ENCODE assay signal across 11 cellular contexts in genomic region chr1:59310527-59310926, GRCh38. TPM values are rescaled to one million over a fixed set of nuclear protein-coding genes. Genes with fewer than 3 reads are reported as not detected.
A peak's percentile ranks its signal among the peaks of the same experiment; 100 is the strongest.
DNase-seq lines count a peak whose midpoint lies in the region; ATAC-seq and TF ChIP-seq lines count a peak whose summit lies in the region.
"Had no signal": no experiment of that assay in that cellular context is flagged by ENCODE, and none has a peak within 500 bp of the region (broad histone marks: within the 10 kb centered on the region; RNA-seq: fewer than 3 reads in every experiment).

No MANE protein-coding gene starts in this region.

- H3K79me2 ChIP-seq in DND-41 (ENCODE audit: insufficient read depth, low read length) (0 out of 2 replicates have a peak, but pooled peaks cover 9% of the 10 kb centered on the region), GM23338 (replicated peaks; ENCODE audit: insufficient read depth) (peaks cover 7% of the 10 kb centered on the region; the same call in 1 of the 2 replicates)

- no peak overlapping the region for H3K4me3 Mint-ChIP-seq in GM23338
- H3K4me3 Mint-ChIP-seq: B cell; CD4-positive, alpha-beta T cell; H9 had no signal

- no peaks in the 10 kb centered on the region for H3F3A ChIP-seq in GM23338 (replicated peaks; ENCODE audit: low read depth)

- no peak for TF ChIP-seq EP300 in ovary (IDR thresholded peaks at IDR 0.05)

- H3K9me3 ChIP-seq in DND-41 (ENCODE audit: insufficient read depth, low read length, severe bottlenecking) (peaks cover 4% of the 10 kb centered on the region), right lobe of liver (no peaks in the 10 kb centered on the region), gastrocnemius medialis (no peaks in the 10 kb centered on the region), ovary (no peaks in the 10 kb centered on the region)

- H2AFZ ChIP-seq in DND-41 (ENCODE audit: low read depth, low read length) (no peak overlapping the region), GM23338 (no peak overlapping the region)

- peaks cover 63% of the 10 kb centered on the region for H3K4me1 ChIP-seq in DND-41 (ENCODE audit: insufficient read depth, low read length)
- H3K4me1 ChIP-seq in GM23338 (ENCODE audit: insufficient read depth) = peaks cover 12% of the 10 kb centered on the region
- H3K4me1 ChIP-seq in right lobe of liver = peaks cover 0 to 43% (median 10%) of the 10 kb centered on the region in 4 donors
- H3K4me1 ChIP-seq in gastrocnemius medialis = peaks cover 9 to 11% of the 10 kb centered on the region in 2 donors
- peaks cover 3% of the 10 kb centered on the region for H3K4me1 ChIP-seq in ovary (ENCODE audit: insufficient read depth)

- peaks cover 5% of the 10 kb centered on the region; the same call in 1 of the 2 replicates for H3K9me2 ChIP-seq in GM23338 (ENCODE audit: insufficient read depth)

- H3K9me3 Mint-ChIP-seq in GM23338 = no peaks in the 10 kb centered on the region; the same call in 2 of the 3 replicates

- in situ Hi-C loops in gastrocnemius medialis (cut with MboI; ENCODE audit: low sequenced_read_pairs in 4 of 4) = no loop called here

- intact Hi-C loops in right lobe of liver (cut with DNase I) (no loop called here), gastrocnemius medialis (cut with DNase I; ENCODE audit: low total_unique reads) (loop anchor here (5.0 kb wide), 1 partner anchor 447 kb away; no protein-coding TSS in a partner anchor), ovary (cut with DNase I) (no loop called here)

- TF ChIP-seq CTCF in DND-41 (IDR thresholded peaks at IDR 0.05; ENCODE audit: borderline replicate concordance, extremely low read depth, low read length, poor library complexity, severe bottlenecking) (no peak), GM23338 (conservative IDR thresholded peaks at IDR 0.05; ENCODE audit: low read depth in 2 of 2) (no peak), right lobe of liver (IDR thresholded peaks at IDR 0.05) (no peak), gastrocnemius medialis (IDR thresholded peaks at IDR 0.05 in 4 of 5, conservative IDR thresholded peaks at IDR 0.05 in 1 of 5) (no peak), ovary (IDR thresholded peaks at IDR 0.05) (no peak)

- WGBS in right lobe of liver (ENCODE audit: insufficient coverage, low coverage, low lambda C conversion rate, missing lambda C conversion rate) = 20% methylated on average over 4 of the region's 4 CpGs
- 82 to 87% (median 82%) methylated on average over 4 of the region's 4 CpGs for WGBS in ovary, 3 donors

- H3K9ac ChIP-seq in DND-41 (ENCODE audit: low read depth, low read length) = no peak overlapping the region

- peak overlapping the region; percentile 39 for H3K27ac ChIP-seq in DND-41 (ENCODE audit: low read length)
- 0 out of 2 replicates have a peak overlapping the region, but pooled peaks have one; percentile 6 for H3K27ac ChIP-seq in GM23338 (ENCODE audit: low read depth)
- peak overlapping the region; percentile 49 to 78 (median 74) for H3K27ac ChIP-seq in right lobe of liver
- peak overlapping the region; percentile 10 to 66 (median 48) for H3K27ac ChIP-seq in gastrocnemius medialis
- no peak overlapping the region for H3K27ac ChIP-seq in ovary

- peak overlapping the region; percentile 87; the same call in 1 of the 2 replicates for H3K27ac Mint-ChIP-seq in GM23338
- H3K27ac Mint-ChIP-seq: B cell; CD4-positive, alpha-beta T cell had no signal

- TF ChIP-seq POLR2A in right lobe of liver (IDR thresholded peaks at IDR 0.05) (no peak), gastrocnemius medialis (IDR thresholded peaks at IDR 0.05) (no peak), ovary (IDR thresholded peaks at IDR 0.05) (no peak)

- H3K4me2 ChIP-seq in DND-41 (ENCODE audit: insufficient read depth, low read length) (no peak overlapping the region), GM23338 (peak overlapping the region; percentile 7; the same call in 1 of the 2 replicates)

- H3K4me3 ChIP-seq in DND-41 (ENCODE audit: low read depth in 1 of 2, low read length in 2 of 2) (no peak overlapping the region), GM23338 (no peak overlapping the region), right lobe of liver (peak overlapping the region; percentile 12 to 49 (median 35)), gastrocnemius medialis (peak overlapping the region in 1 of 4 donors; percentile 10), ovary (no peak overlapping the region)

- no peaks in the 10 kb centered on the region for H3K36me3 ChIP-seq in DND-41 (ENCODE audit: insufficient read depth, low read length)
- H3K36me3 ChIP-seq in GM23338 (ENCODE audit: insufficient read depth) = no peaks in the 10 kb centered on the region
- H3K36me3 ChIP-seq in right lobe of liver = no peaks in the 10 kb centered on the region
- H3K36me3 ChIP-seq in gastrocnemius medialis = no peaks in the 10 kb centered on the region
- H3K36me3 ChIP-seq in ovary = no peaks in the 10 kb centered on the region

- H4K20me1 ChIP-seq in DND-41 (ENCODE audit: insufficient read depth, low read length) (no peaks in the 10 kb centered on the region), GM23338 (replicated peaks; ENCODE audit: insufficient read depth) (no peaks in the 10 kb centered on the region)

- no peak for DNase-seq in DND-41
- DNase-seq in GM23338 (ENCODE audit: low spot score) = no peak
- no peak for DNase-seq in right lobe of liver
- no peak for DNase-seq in gastrocnemius medialis
- no peak for DNase-seq in NCI-H774 (lab: John Stamatoyannopoulos, UW)
- DNase-seq in ovary = no peak
- DNase-seq: CD4-positive, alpha-beta T cell; GOT3; H9 had no signal

- ATAC-seq in DND-41 (ENCODE audit: insufficient read depth, low read depth) = no peak
- ATAC-seq in GM23338 = peak; percentile 43; the same call in 2 of the 3 replicates
- peak; percentile 20 to 56 (median 38) for ATAC-seq in right lobe of liver
- no peak for ATAC-seq in gastrocnemius medialis
- ATAC-seq in HG03095 (IDR thresholded peaks at IDR 0.05; ENCODE audit: unreplicated experiment) = no peak

- no peaks in the 10 kb centered on the region for H3K27me3 Mint-ChIP-seq in GM23338 (ENCODE audit: insufficient read depth, low read depth, poor library complexity)
- H3K27me3 Mint-ChIP-seq: B cell; CD4-positive, alpha-beta T cell had no signal

- peaks cover 3% of the 10 kb centered on the region; the same call in 1 of the 3 replicates for H3K36me3 Mint-ChIP-seq in GM23338 (ENCODE audit: low read depth)

- H3K4me1 Mint-ChIP-seq in GM23338 = peaks cover 13% of the 10 kb centered on the region

- H3K27me3 ChIP-seq in DND-41 (ENCODE audit: insufficient read depth, low read length, poor library complexity) (no peaks in the 10 kb centered on the region), GM23338 (ENCODE audit: insufficient read depth) (no peaks in the 10 kb centered on the region), right lobe of liver (no peaks in the 10 kb centered on the region), gastrocnemius medialis (no peaks in the 10 kb centered on the region), ovary (no peaks in the 10 kb centered on the region)

TF ChIP-seq in GM23338, 12 proteins besides CTCF, POLR2A, EP300 and RAD21 (continues in another document):
- TF ChIP-seq EZH2phosphoT487 (IDR thresholded peaks at IDR 0.05; ENCODE audit: unreplicated experiment) (no peak), STAT1 (IDR thresholded peaks at IDR 0.05; ENCODE audit: unreplicated experiment) (no peak), ZNF331 (CRISPR knock-in tag; IDR thresholded peaks at IDR 0.05; ENCODE audit: low read depth) (no peak), ZNF114 (CRISPR knock-in tag; IDR thresholded peaks at IDR 0.05) (no peak), ETS1 (IDR thresholded peaks at IDR 0.05) (no peak)

RNA-seq across cellular contexts. Expression of gene FGGY, which starts 13.6 kb away (rescaled TPM):
- total RNA-seq in GM23338 (2014; rRNA removed; shearing (Covaris generic)) = 21.0 and 21.4 TPM in 2 replicates
- polyA plus RNA-seq in GM23338 (2016; fragmentation: Nextera tagmentation; extraction: Ambion mirVana) = 8.5 and 10.9 TPM in 2 replicates
- 10 to 100 TPM; 45.5 to 84.2 (median 58.7) TPM for total RNA-seq in right lobe of liver
- 10 to 100 TPM; 24.9 to 35.9 (median 30.5) TPM for total RNA-seq in gastrocnemius medialis
- total RNA-seq in ovary = 10 to 100 TPM; 28.8 to 62.0 (median 50.5) TPM
- polyA plus RNA-seq in ovary = 10 to 100 TPM in 1 of 2 donors, 1 to 10 TPM in 1; 7.9 to 15.9 TPM

Comparison
In these comparisons a context has a peak if more than half of its experiments do, and no peak if none do; other contexts are left out.
1. ATAC-seq: peak in GM23338 (single experiment) and right lobe of liver (4 of 4); none in DND-41 (single experiment), gastrocnemius medialis (0 of 2) and HG03095 (single experiment).
2. H3K27ac ChIP-seq: peak in DND-41 (single experiment), GM23338 (single experiment), right lobe of liver (3 of 3) and gastrocnemius medialis (4 of 4); none in ovary (0 of 2).
3. H3K4me3 ChIP-seq: peak in right lobe of liver (3 of 3); none in DND-41 (0 of 2), GM23338 (single experiment) and ovary (single experiment).